In the genomic region with DNA sequence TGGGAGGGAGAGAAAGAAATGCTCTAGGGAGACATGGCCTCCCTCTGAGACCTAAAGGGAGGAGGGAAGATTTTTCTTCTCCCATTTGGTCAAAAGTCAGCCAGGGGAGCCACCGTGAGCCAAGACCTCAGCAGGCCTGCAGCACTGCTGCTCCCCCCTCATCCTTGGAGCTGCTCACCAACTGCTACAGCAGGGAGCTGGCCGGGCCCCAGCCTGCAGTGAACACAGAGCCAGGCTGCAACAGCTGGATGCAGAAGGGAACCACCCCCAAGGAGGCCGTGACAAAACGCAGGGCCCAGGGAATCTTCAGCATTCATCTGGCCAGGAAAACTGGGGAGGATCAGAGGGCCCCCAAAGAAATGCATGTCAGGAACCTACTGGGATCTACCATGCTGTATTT, we compare ENCODE assay signal across 16 cellular contexts.
A peak's percentile ranks its signal among the peaks of the same experiment; 100 is the strongest.
DNase-seq lines count a peak whose midpoint lies in the region; ATAC-seq, FAIRE-seq and TF ChIP-seq lines count a peak whose summit lies in the region.
"Had no signal": no experiment of that assay in that cellular context is flagged by ENCODE, and none has a peak within 500 bp of the region (broad histone marks: within the 10 kb centered on the region; RNA-seq: fewer than 3 reads in every experiment).

No MANE protein-coding gene starts in this region.

- H3K36me3 ChIP-seq in hepatocyte (replicated peaks; ENCODE audit: insufficient read depth, low read depth) (no peaks in the 10 kb centered on the region), pancreas (no peaks in the 10 kb centered on the region), uterus (no peaks in the 10 kb centered on the region)
- H3K36me3 ChIP-seq: BLaER1 treated with 17β-estradiol and CSF1 and Interleukin-3, amounts not matched to agents 10 nM and 100 nM; tibial nerve had no signal

- H3K4me3 ChIP-seq in hepatocyte, result no peak overlapping the region
- H3K4me3 ChIP-seq in pancreas, result no peak overlapping the region
- no peak overlapping the region for H3K4me3 ChIP-seq in uterus
- H3K4me3 ChIP-seq: BLaER1 treated with 17β-estradiol and CSF1 and Interleukin-3, amounts not matched to agents 10 nM and 100 nM; tibial nerve had no signal

- FAIRE-seq in pancreas (lab: Jason Lieb, UNC), result no peak
- FAIRE-seq: D721Med had no signal

- H2AFZ ChIP-seq in hepatocyte, result no peak overlapping the region

- H3K9me2 ChIP-seq in hepatocyte (replicated peaks; ENCODE audit: insufficient read depth), result no peaks in the 10 kb centered on the region

- ATAC-seq in Right ventricle myocardium inferior (peak; percentile 83), pancreas (peak in 3 of 4 donors; percentile 40 to 56 (median 56)), GM19328 (IDR thresholded peaks at IDR 0.05; ENCODE audit: unreplicated experiment) (no peak)
- ATAC-seq: activated CD4-positive, alpha-beta T cell treated with anti-CD3 and anti-CD28 coated beads for 36 hours had no signal

- H4K20me1 ChIP-seq in hepatocyte (ENCODE audit: insufficient read depth, poor library complexity, severe bottlenecking), result no peaks in the 10 kb centered on the region

- H3K4me1 ChIP-seq in hepatocyte (ENCODE audit: insufficient read depth) (no peaks in the 10 kb centered on the region), pancreas (no peaks in the 10 kb centered on the region), uterus (no peaks in the 10 kb centered on the region)

- no peak for TF ChIP-seq POLR2A in uterus (IDR thresholded peaks at IDR 0.05)

- H3K79me2 ChIP-seq in hepatocyte, result no peaks in the 10 kb centered on the region

- no peak overlapping the region for H3K27ac ChIP-seq in hepatocyte
- no peak overlapping the region for H3K27ac ChIP-seq in pancreas
- H3K27ac ChIP-seq in uterus, result peak overlapping the region; percentile 14 to 21

- no peaks in the 10 kb centered on the region for H3K9me3 ChIP-seq in hepatocyte (ENCODE audit: low read depth)
- H3K9me3 ChIP-seq in pancreas, result no peaks in the 10 kb centered on the region
- H3K9me3 ChIP-seq in uterus, result no peaks in the 10 kb centered on the region
- H3K9me3 ChIP-seq: BLaER1 treated with 17β-estradiol and CSF1 and Interleukin-3, amounts not matched to agents 10 nM and 100 nM; tibial nerve had no signal

- intact Hi-C loops in Right ventricle myocardium inferior (cut with DNase I) (loop anchor here (1.0 to 10.0 kb wide), 6 partner anchors 57 to 1477 kb away; a partner anchor contains a TSS), cardiac septum (cut with DNase I) (loop anchor here (2.0 to 5.0 kb wide), 3 partner anchors 60 to 600 kb away; a partner anchor contains a TSS), pancreas (cut with DNase I) (loop anchor here in 2 of 3 donors (10.0 kb wide), 1 partner anchor 597 kb away; no protein-coding TSS in a partner anchor), uterus (cut with DNase I; ENCODE audit: low total_unique reads) (no loop called here)

- no peak overlapping the region for H3K4me2 ChIP-seq in hepatocyte

- H3K27me3 ChIP-seq in hepatocyte, result no peaks in the 10 kb centered on the region
- no peaks in the 10 kb centered on the region for H3K27me3 ChIP-seq in pancreas
- H3K27me3 ChIP-seq in uterus, result no peaks in the 10 kb centered on the region
- H3K27me3 ChIP-seq: tibial nerve had no signal

- DNase-seq in Right ventricle myocardium inferior (ENCODE audit: missing footprints) (peak; percentile 82), cardiac septum (ENCODE audit: low spot score) (no peak), hepatocyte (ENCODE audit: low spot score) (peak; percentile 21), pancreas (peak in 1 of 6 donors; percentile 26), uterus (peak; percentile 29 to 71), DMS53 treated with DMSO at 0.1 percent for 48 hours (lab: John Stamatoyannopoulos, UW; ENCODE audit: unreplicated experiment) (no peak), NCI-H1048 (lab: John Stamatoyannopoulos, UW) (no peak)
- DNase-seq: activated CD4-positive, alpha-beta T cell treated with anti-CD3 and anti-CD28 coated beads for 36 hours; activated gamma-delta T cell; cerebellar nuclear complex; H9; NCI-H2029 treated with DMSO at 0.1 percent for 48 hours had no signal

- 63% methylated on average over 4 of the region's 4 CpGs for WGBS in hepatocyte (ENCODE audit: low lambda C conversion rate, missing lambda C conversion rate)
- 79 to 83% methylated on average over 4 of the region's 4 CpGs for WGBS in pancreas, 2 donors

- no peak for TF ChIP-seq CTCF in hepatocyte (IDR thresholded peaks at IDR 0.05; ENCODE audit: poor library complexity)
- no peak for TF ChIP-seq CTCF in pancreas (IDR thresholded peaks at IDR 0.05)
- TF ChIP-seq CTCF in uterus (IDR thresholded peaks at IDR 0.05), result no peak

Comparison
In these comparisons a context has a peak if more than half of its experiments do, and no peak if none do; other contexts are left out.
1. DNase-seq: peak in Right ventricle myocardium inferior (single experiment), hepatocyte (single experiment) and uterus (2 of 2); none in cardiac septum (single experiment), DMS53 treated with DMSO at 0.1 percent for 48 hours (single experiment) and NCI-H1048 (single experiment).
2. H3K27ac ChIP-seq: peak in uterus (2 of 2); none in hepatocyte (single experiment) and pancreas (0 of 4).